ENCODE assay signal across 8 cellular contexts in the genomic region with DNA sequence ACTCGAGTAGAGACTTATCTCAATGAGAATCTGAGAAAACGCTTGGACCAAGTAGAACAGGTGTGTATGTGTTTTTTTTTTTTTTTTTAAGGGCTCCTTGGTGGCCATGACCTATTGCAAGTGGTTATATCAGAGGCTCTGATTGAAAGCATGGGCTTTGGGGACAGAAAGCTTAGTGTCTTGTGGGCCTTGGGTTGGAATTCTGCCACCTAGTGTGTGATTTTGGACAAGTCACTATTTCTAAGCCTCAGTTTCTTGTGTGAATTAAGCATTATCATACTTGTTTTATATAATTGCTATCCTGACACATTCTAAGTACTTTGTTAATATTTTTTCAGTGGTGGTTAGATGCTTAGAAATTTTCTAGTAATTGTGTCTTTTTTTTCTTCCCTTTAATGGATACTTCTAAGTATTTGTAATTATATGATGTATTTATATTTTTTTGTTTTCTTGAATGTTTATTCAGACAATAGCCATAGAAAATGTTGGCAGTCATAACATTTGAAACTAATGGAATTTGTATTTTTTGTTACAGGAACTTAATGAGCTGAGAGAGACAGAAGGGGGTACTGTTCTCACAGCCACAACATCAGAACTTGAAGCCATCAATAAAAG. TPM values are rescaled to one million over a fixed set of nuclear protein-coding genes. Genes with fewer than 3 reads are reported as not detected.
A peak's percentile ranks its signal among the peaks of the same experiment; 100 is the strongest.
DNase-seq lines count a peak whose midpoint lies in the region; ATAC-seq and TF ChIP-seq lines count a peak whose summit lies in the region.

No MANE protein-coding gene starts in this region.

- H3K27me3 ChIP-seq in brain microvascular endothelial cell (replicated peaks), result no peaks in the 10 kb centered on the region
- H3K27me3 ChIP-seq in right lobe of liver, result no peaks in the 10 kb centered on the region

- H3K27me3 Mint-ChIP-seq in stimulated activated memory B cell treated with anti-CD40 and anti-IgM and Interleukin-4, amounts not matched to agents 10 μg/mL and 1 μg/mL and 100 μg/mL, for 72 hours, result no peaks in the 10 kb centered on the region

- no peaks in the 10 kb centered on the region for H3K9me3 ChIP-seq in right lobe of liver

- H3K27ac Mint-ChIP-seq in activated naive CD4-positive, alpha-beta T cell treated with anti-CD3 and anti-CD28 coated beads, Interleukin-2, amount 50 U/mL, for 72 hours, result no peak overlapping the region
- H3K27ac Mint-ChIP-seq in stimulated activated memory B cell treated with anti-CD40 and anti-IgM and Interleukin-4, amounts not matched to agents 10 μg/mL and 1 μg/mL and 100 μg/mL, for 72 hours, result no peak overlapping the region

- no peaks in the 10 kb centered on the region for H3K9me3 Mint-ChIP-seq in activated naive CD4-positive, alpha-beta T cell treated with anti-CD3 and anti-CD28 coated beads, Interleukin-2, amount 50 U/mL, for 72 hours
- no peaks in the 10 kb centered on the region for H3K9me3 Mint-ChIP-seq in stimulated activated memory B cell treated with anti-CD40 and anti-IgM and Interleukin-4, amounts not matched to agents 10 μg/mL and 1 μg/mL and 100 μg/mL, for 72 hours

- H3K4me3 ChIP-seq in brain microvascular endothelial cell (ENCODE audit: low read depth, low read length), result no peak overlapping the region
- no peak overlapping the region for H3K4me3 ChIP-seq in right lobe of liver

- no peak for TF ChIP-seq POLR2A in right lobe of liver (IDR thresholded peaks at IDR 0.05)

- H3K36me3 Mint-ChIP-seq in activated naive CD4-positive, alpha-beta T cell treated with anti-CD3 and anti-CD28 coated beads, Interleukin-2, amount 50 U/mL, for 72 hours, result peaks cover 0 to 7% of the 10 kb centered on the region in 2 donors
- H3K36me3 Mint-ChIP-seq in stimulated activated memory B cell treated with anti-CD40 and anti-IgM and Interleukin-4, amounts not matched to agents 10 μg/mL and 1 μg/mL and 100 μg/mL, for 72 hours, result peaks cover 47% of the 10 kb centered on the region

- ATAC-seq in activated naive CD4-positive, alpha-beta T cell treated with anti-CD3 and anti-CD28 coated beads, Interleukin-2, amount 50 U/mL, for 72 hours, result peak; percentile 47 to 66
- peak; percentile 50 to 67 (median 56) for ATAC-seq in right lobe of liver
- ATAC-seq in stimulated activated memory B cell treated with anti-CD40 and anti-IgM and Interleukin-4, amounts not matched to agents 10 μg/mL and 1 μg/mL and 100 μg/mL, for 72 hours, result no peak

- POLR2A ChIA-PET in HEK293T (lab: Yijun Ruan, JAX), result no interaction called here

- TF ChIP-seq CTCF in brain microvascular endothelial cell (IDR thresholded peaks at IDR 0.05; ENCODE audit: low read depth, low read length, missing control alignments) (peak; percentile 71), right lobe of liver (IDR thresholded peaks at IDR 0.05) (peak; percentile 32 to 66 (median 51))

- CTCF ChIA-PET in HEK293T (lab: Yijun Ruan, JAX), result interaction anchor here (0.5 to 1.7 kb wide), 7 partner anchors 8 to 294 kb away, joined by 3 to 8 read pairs (median 5); no protein-coding TSS in a partner anchor

- intact Hi-C loops in right lobe of liver (cut with DNase I), result no loop called here

- no peaks in the 10 kb centered on the region for H3K4me1 ChIP-seq in right lobe of liver

- H3K4me3 Mint-ChIP-seq in stimulated activated memory B cell treated with anti-CD40 and anti-IgM and Interleukin-4, amounts not matched to agents 10 μg/mL and 1 μg/mL and 100 μg/mL, for 72 hours, result no peak overlapping the region

- H3K27ac ChIP-seq in brain microvascular endothelial cell (no peak overlapping the region), right lobe of liver (no peak overlapping the region)

- DNase-seq in activated naive CD4-positive, alpha-beta T cell treated with anti-CD3 and anti-CD28 coated beads, Interleukin-2, amount 50 U/mL, for 72 hours (ENCODE audit: low spot score in 2 of 2), result peak in 1 of 2 donors; percentile 42
- DNase-seq in activated naive CD4-positive, alpha-beta T cell treated with Interleukin-2 at 50 U/mL for 16 hours, result no peak
- DNase-seq in HEK293T (ENCODE audit: extremely low spot score), result peak; percentile 63
- DNase-seq in NCI-H748 treated with DMSO at 0.1 percent for 48 hours (lab: John Stamatoyannopoulos, UW), result peak; percentile 6
- DNase-seq in brain microvascular endothelial cell, result peak; percentile 65
- no peak for DNase-seq in right lobe of liver
- DNase-seq in OCI-M2 (lab: John Stamatoyannopoulos, UW; ENCODE audit: unreplicated experiment), result no peak

- in situ Hi-C loops in brain microvascular endothelial cell (cut with HindIII; ENCODE audit: low pct_ligation_motif_present, low sequenced_read_pairs), result no loop called here

- H3K36me3 ChIP-seq in brain microvascular endothelial cell (replicated peaks) (peaks cover 21% of the 10 kb centered on the region), right lobe of liver (peaks cover 0 to 61% (median 28%) of the 10 kb centered on the region in 4 donors)

- no peaks in the 10 kb centered on the region for H3K4me1 Mint-ChIP-seq in stimulated activated memory B cell treated with anti-CD40 and anti-IgM and Interleukin-4, amounts not matched to agents 10 μg/mL and 1 μg/mL and 100 μg/mL, for 72 hours

- WGBS in right lobe of liver (ENCODE audit: insufficient coverage, low coverage, low lambda C conversion rate, missing lambda C conversion rate), result 72% methylated on average over 2 of the region's 2 CpGs

TF ChIP-seq in HEK293T, 16 proteins besides CTCF, POLR2A, EP300 and RAD21:
- no peak for TF ChIP-seq FOXA1 (IDR thresholded peaks at IDR 0.05)
- TF ChIP-seq PKNOX1 (IDR thresholded peaks at IDR 0.05), result peak; percentile 28; the same call in 1 of the 2 replicates

RNA-seq across cellular contexts. Expression of gene SMC3, which starts 33.1 kb away (rescaled TPM):
- 100 to 1,000 TPM in 1 of 2 donors, 10 to 100 TPM in 1; 70.7 to 110 TPM for total RNA-seq in activated naive CD4-positive, alpha-beta T cell treated with anti-CD3 and anti-CD28 coated beads, Interleukin-2, amount 50 U/mL, for 72 hours
- 10 to 100 TPM in 5 of 6 experiments, 1 to 10 TPM in 1; 9.9 to 14.0 (median 11.9) TPM for total RNA-seq in right lobe of liver

RNA-seq across cellular contexts. Expression of gene RBM20, which starts 43.5 kb away (rescaled TPM):
- total RNA-seq in activated naive CD4-positive, alpha-beta T cell treated with anti-CD3 and anti-CD28 coated beads, Interleukin-2, amount 50 U/mL, for 72 hours, result under 1 TPM; 0.06 to 0.20 TPM
- under 1 TPM; 0.04 to 0.29 (median 0.06) TPM for total RNA-seq in right lobe of liver

Comparison
In these comparisons a context has a peak if more than half of its experiments do, and no peak if none do; other contexts are left out.
1. DNase-seq: peak in HEK293T (single experiment), NCI-H748 treated with DMSO at 0.1 percent for 48 hours (single experiment) and brain microvascular endothelial cell (single experiment); none in activated naive CD4-positive, alpha-beta T cell treated with Interleukin-2 at 50 U/mL for 16 hours (single experiment), right lobe of liver (0 of 3) and OCI-M2 (single experiment).
2. RNA of gene SMC3, which starts 33.1 kb away (total RNA-seq): 70.7 to 110 TPM in activated naive CD4-positive, alpha-beta T cell treated with anti-CD3 and anti-CD28 coated beads, Interleukin-2, amount 50 U/mL, for 72 hours; 9.9 to 14.0 TPM in right lobe of liver; every median in the first group is over 4 times any median in the second.